ENCODE assay signal across 17 cellular contexts in the genomic region with DNA sequence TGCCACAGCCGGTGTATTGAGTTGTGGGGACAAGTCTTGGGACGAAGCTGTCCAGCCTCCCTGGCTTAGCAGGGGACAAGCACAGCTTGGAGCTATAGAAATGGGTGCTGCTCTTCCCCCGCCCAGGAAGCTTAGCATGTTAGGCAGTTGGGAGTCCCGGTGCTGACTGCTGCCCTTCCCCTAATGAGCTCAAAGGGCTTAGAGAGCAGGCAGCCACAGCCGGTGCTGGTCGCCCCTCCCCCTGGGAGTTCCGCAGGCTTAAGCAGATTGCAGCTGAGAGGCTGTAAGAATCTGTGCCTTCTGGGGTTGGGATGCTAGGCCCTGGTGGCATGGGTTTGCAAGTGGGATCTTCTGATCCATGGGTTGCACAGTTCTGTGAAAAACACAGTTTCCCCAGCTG.
"Had no signal": no experiment of that assay in that cellular context is flagged by ENCODE, and none has a peak within 500 bp of the region (broad histone marks: within the 10 kb centered on the region; RNA-seq: fewer than 3 reads in every experiment).

No MANE protein-coding gene starts in this region.

- DNase-seq: erythroblast; foreskin keratinocyte; heart left ventricle; hippocampal formation; mesendoderm; naive B cell; sigmoid colon; stimulated activated CD4-positive, alpha-beta T cell treated with anti-CD3 and anti-CD28 coated beads, Interleukin-12 subunit alpha, Interleukin-12 subunit beta, amount 100 ng/mL, for 4 hours; stimulated activated naive CD4-positive, alpha-beta T cell; stomach; substantia nigra; transverse colon had no signal

- H3K4me3 Mint-ChIP-seq: naive B cell, nephron had no signal

- H3K4me1 ChIP-seq: foreskin keratinocyte, heart left ventricle, right atrium auricular region, sigmoid colon, stomach, transverse colon had no signal

- H3K27ac Mint-ChIP-seq: naive B cell, nephron had no signal

- H3K4me1 Mint-ChIP-seq: naive B cell, nephron had no signal

- ATAC-seq: foreskin keratinocyte, heart left ventricle had no signal

- H3K27ac ChIP-seq: foreskin keratinocyte, heart left ventricle, neutrophil, right atrium auricular region, sigmoid colon, skin epidermis, stomach, thoracic aorta, transverse colon had no signal

- H3K9me3 ChIP-seq: neutrophil, right atrium auricular region, thoracic aorta had no signal

- H3K4me3 ChIP-seq: heart left ventricle, right atrium auricular region, sigmoid colon, skin epidermis, stomach, thoracic aorta, transverse colon had no signal

- H3K27me3 ChIP-seq: foreskin keratinocyte, neutrophil, right atrium auricular region, sigmoid colon, stomach, transverse colon had no signal

- H3K36me3 ChIP-seq: heart left ventricle, neutrophil, right atrium auricular region, sigmoid colon, stomach, thoracic aorta, transverse colon had no signal
